8 cellular contexts compared by ENCODE assay signal in the genomic region with DNA sequence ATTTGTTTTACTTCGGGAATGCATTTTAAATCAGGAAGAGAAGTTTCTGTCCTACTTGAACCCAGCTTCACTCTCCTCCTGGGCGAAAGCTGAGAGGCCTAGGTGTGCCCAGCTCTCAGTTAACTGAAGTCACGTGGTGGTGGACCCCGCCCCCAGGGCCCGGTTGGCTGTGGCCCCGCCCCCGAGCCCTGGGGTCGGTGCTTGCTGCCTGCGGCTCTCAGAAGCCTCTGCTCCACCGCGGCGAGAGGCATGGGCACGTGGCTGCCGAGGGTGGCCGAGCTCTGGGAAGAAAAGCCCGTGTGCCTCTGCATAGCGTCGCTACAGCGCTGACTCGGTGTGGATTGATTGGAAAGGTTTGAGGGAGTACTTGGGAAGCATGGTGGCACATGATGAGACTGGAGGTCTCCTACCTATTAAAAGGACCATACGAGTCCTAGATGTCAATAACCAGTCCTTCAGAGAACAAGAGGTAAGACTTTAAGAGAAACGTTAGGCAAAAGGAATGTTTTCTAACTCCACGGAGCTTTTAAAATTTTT. TPM values are rescaled to one million over a fixed set of nuclear protein-coding genes. Genes with fewer than 3 reads are reported as not detected.
DNase-seq lines count a peak whose midpoint lies in the region; ATAC-seq and TF ChIP-seq lines count a peak whose summit lies in the region.

No MANE protein-coding gene starts in this region.

- no peak overlapping the region for H3K14ac ChIP-seq in neuronal stem cell (ENCODE audit: low read length)

- H3K27ac ChIP-seq in PC-9 (peak overlapping the region; percentile 95), neuronal stem cell (replicated peaks; ENCODE audit: low read length) (no peak overlapping the region), stomach (peak overlapping the region; percentile 66 to 91 (median 84))

- H3K79me1 ChIP-seq in neuronal stem cell (ENCODE audit: low read depth, low read length) = no peaks in the 10 kb centered on the region

- H3K4me3 ChIP-seq in PC-9 (peak overlapping the region; percentile 91), neuronal stem cell (ENCODE audit: low read length in 2 of 2) (peak overlapping the region; percentile 40 to 68), stomach (peak overlapping the region; percentile 49 to 60 (median 53))

- H4K8ac ChIP-seq in neuronal stem cell (ENCODE audit: low read depth, low read length) = no peak overlapping the region

- no TSS peak for BruUV-seq in PC-9 (replicated peaks; lab: Mats Ljungman, UMichigan)

- peaks cover 90% of the 10 kb centered on the region for H3K79me2 ChIP-seq in PC-9 (ENCODE audit: low read depth)

- H2BK12ac ChIP-seq in neuronal stem cell (ENCODE audit: low read length) = no peak overlapping the region

- TF ChIP-seq POLR2A in stomach (IDR thresholded peaks at IDR 0.05) = peak in 2 of 4 donors; percentile 89 to 95

- TF ChIP-seq EP300 in stomach (IDR thresholded peaks at IDR 0.05) = no peak

- H3F3A ChIP-seq in PC-9 (ENCODE audit: insufficient read depth, low read depth) = peaks cover 44% of the 10 kb centered on the region

- no peak overlapping the region for H3K18ac ChIP-seq in neuronal stem cell (ENCODE audit: low read length)

- no peak overlapping the region for H2BK15ac ChIP-seq in neuronal stem cell (ENCODE audit: low read length)

- ATAC-seq in HG03354 (IDR thresholded peaks at IDR 0.05; ENCODE audit: poor library complexity, severe bottlenecking, unreplicated experiment) = peak; percentile 62

- no peak overlapping the region for H3K4ac ChIP-seq in neuronal stem cell (ENCODE audit: low read length)

- H3K4me1 ChIP-seq in PC-9 (replicated peaks; ENCODE audit: insufficient read depth) (peaks cover 38% of the 10 kb centered on the region), neuronal stem cell (ENCODE audit: control insufficient read depth in 2 of 2, insufficient read depth in 1 of 2, low read depth in 1 of 2, low read length in 2 of 2) (peaks cover 9 to 23% of the 10 kb centered on the region in 2 donors), stomach (peaks cover 8 to 73% (median 42%) of the 10 kb centered on the region in 4 donors)

- H4K91ac ChIP-seq in neuronal stem cell (ENCODE audit: low read depth, low read length, poor library complexity) = no peak overlapping the region

- DNase-seq in GM10248 (ENCODE audit: extremely low spot score) = peak; percentile 58
- peak; percentile 87 to 95 for DNase-seq in PC-9
- DNase-seq in activated gamma-delta T cell treated with anti-CD3 and anti-CD28 coated beads, Interleukin-2, amount 50 U/mL, for 16 hours (ENCODE audit: low read depth) = peak; percentile 38
- peak; percentile 24 for DNase-seq in foreskin melanocyte
- DNase-seq in neuronal stem cell (ENCODE audit: low spot score) = peak; percentile 82
- DNase-seq in stomach = peak; percentile 97
- no peak for DNase-seq in RPMI8226

- intact Hi-C loops in PC-9 (cut with micrococcal nuclease; ENCODE audit: unreplicated experiment) (loop anchor here (1.0 to 5.0 kb wide), 7 partner anchors 42 to 599 kb away; no protein-coding TSS in a partner anchor), stomach (cut with DNase I; ENCODE audit: low total_unique reads) (no loop called here)

- CTCF ChIA-PET in GM10248 (lab: Yijun Ruan, JAX) = interaction anchor here (1.1 to 10.7 kb wide), 5 partner anchors 15 to 632 kb away, joined by 3 to 145 read pairs (median 4); no protein-coding TSS in a partner anchor
- CTCF ChIA-PET in PC-9 (lab: Charles Lee) = interaction anchor here (0.9 to 1.5 kb wide), 2 partner anchors 100 to 177 kb away, joined by 3 to 7 read pairs; no protein-coding TSS in a partner anchor

- H3K4me2 ChIP-seq in PC-9 = peak overlapping the region; percentile 93
- peak overlapping the region; percentile 39 for H3K4me2 ChIP-seq in neuronal stem cell (ENCODE audit: insufficient read depth, low read length, poor library complexity, severe bottlenecking)

- H3K27me3 ChIP-seq in PC-9 (ENCODE audit: insufficient read depth, low read depth) (no peaks in the 10 kb centered on the region), neuronal stem cell (ENCODE audit: control insufficient read depth in 3 of 3, insufficient read depth in 3 of 3, low read depth in 1 of 3, low read length in 3 of 3) (no peaks in the 10 kb centered on the region), stomach (no peaks in the 10 kb centered on the region)

- H3K9ac ChIP-seq in neuronal stem cell (ENCODE audit: low read depth, low read length, poor library complexity) = no peak overlapping the region

- POLR2A ChIA-PET in GM10248 (lab: Yijun Ruan, JAX) (no interaction called here), PC-9 (lab: Charles Lee; ENCODE audit: unreplicated experiment) (interaction anchor here (0.5 to 1.2 kb wide), 18 partner anchors 9 to 643 kb away, joined by 3 to 13 read pairs (median 5); partner anchors contain the start of genes ANKRD16, FBH1 and TUBAL3)

- H2AFZ ChIP-seq in PC-9 (no peak overlapping the region), neuronal stem cell (ENCODE audit: low read length) (peak overlapping the region; percentile 49)

- TF ChIP-seq CTCF in GM10248 (IDR thresholded peaks at IDR 0.05; ENCODE audit: control extremely low read depth, extremely low read depth, low read depth, missing control alignments) = no peak
- no peak for TF ChIP-seq CTCF in PC-9 (conservative IDR thresholded peaks at IDR 0.05)
- TF ChIP-seq CTCF in stomach (IDR thresholded peaks at IDR 0.05) = no peak

- H2AK5ac ChIP-seq in neuronal stem cell (ENCODE audit: low read depth, low read length) = no peak overlapping the region

- H3K9me3 ChIP-seq in PC-9 (ENCODE audit: insufficient read depth, low read depth) (no peaks in the 10 kb centered on the region), neuronal stem cell (replicated peaks in 1 of 2; ENCODE audit: control insufficient read depth in 2 of 2, insufficient read depth in 1 of 2, low read depth in 1 of 2, low read length in 2 of 2) (no peaks in the 10 kb centered on the region), stomach (no peaks in the 10 kb centered on the region)

- H3K36me3 ChIP-seq in PC-9 (ENCODE audit: low read depth) (0 out of 2 replicates have a peak, but pooled peaks cover 8% of the 10 kb centered on the region), neuronal stem cell (replicated peaks in 1 of 2; ENCODE audit: control insufficient read depth in 2 of 2, insufficient read depth in 2 of 2, low read length in 2 of 2) (peaks cover 0 to 13% of the 10 kb centered on the region in 2 donors), stomach (no peaks in the 10 kb centered on the region)

- no peak overlapping the region for H2BK120ac ChIP-seq in neuronal stem cell (ENCODE audit: low read depth, low read length)

- H3K9me2 ChIP-seq in PC-9 (ENCODE audit: insufficient read depth) = no peaks in the 10 kb centered on the region

- WGBS in neuronal stem cell (ENCODE audit: extremely low coverage in 2 of 2, insufficient read length in 2 of 2, insufficient replicate concordance in 1 of 2), 2 donors = no CpG with 5 or more reads among the region's 23 CpGs
- WGBS in stomach, 5 donors = 3 to 6% (median 4%) methylated on average over 13 to 23 of the region's 23 CpGs

- H2BK5ac ChIP-seq in neuronal stem cell (ENCODE audit: low read length) = no peak overlapping the region

- H4K20me1 ChIP-seq in PC-9 (ENCODE audit: insufficient read depth) = peaks cover 28% of the 10 kb centered on the region

- H3K23ac ChIP-seq in neuronal stem cell (ENCODE audit: low read depth, low read length, poor library complexity) = peak overlapping the region; percentile 10

RNA-seq across cellular contexts. Expression of gene NET1, which starts 34.1 kb away (rescaled TPM):
- 150 and 161 TPM in 2 replicates for total RNA-seq in PC-9 (2021)
- polyA plus RNA-seq in neuronal stem cell (2013, experiment 1 of 2) = 45.2 TPM
- polyA plus RNA-seq in neuronal stem cell (2013, experiment 2 of 2) = 45.1 TPM
- 100 to 1,000 TPM in 1 of 5 donors, 10 to 100 TPM in 4; 60.0 to 246 (median 83.4) TPM for total RNA-seq in stomach
- polyA plus RNA-seq in stomach = 100 to 1,000 TPM in 1 of 3 donors, 10 to 100 TPM in 2; 50.2 to 122 (median 89.6) TPM

RNA-seq across cellular contexts. Expression of gene TUBAL3, which starts 41.8 kb away (rescaled TPM):
- 0.35 and 0.52 TPM in 2 replicates for total RNA-seq in PC-9 (2021)
- not detected for polyA plus RNA-seq in neuronal stem cell (2013, experiment 1 of 2)
- not detected for polyA plus RNA-seq in neuronal stem cell (2013, experiment 2 of 2)
- 10 to 100 TPM in 1 of 5 donors, 1 to 10 TPM in 1, not detected in 3; 1.7 to 11.3 TPM for total RNA-seq in stomach
- under 1 TPM in 2 of 3 donors, not detected in 1; 0.13 to 0.19 TPM for polyA plus RNA-seq in stomach

RNA-seq across cellular contexts. Expression of gene CALML5, which starts 52.9 kb away (rescaled TPM):
- total RNA-seq in PC-9 (2021) (3.0 and 6.3 TPM in 2 replicates), stomach (under 1 TPM in 1 of 5 donors, not detected in 4; 0.92 TPM)
- not detected for polyA plus RNA-seq in neuronal stem cell (2013, experiment 1 of 2)
- not detected for polyA plus RNA-seq in neuronal stem cell (2013, experiment 2 of 2)
- polyA plus RNA-seq in stomach = 10 to 100 TPM in 1 of 3 donors, 1 to 10 TPM in 1, not detected in 1; 2.4 to 16.2 TPM
